12 cellular contexts compared by ENCODE assay signal in genomic region chr14:74616996-74617700, GRCh38. TPM values are rescaled to one million over a fixed set of nuclear protein-coding genes. Genes with fewer than 3 reads are reported as not detected.
DNase-seq lines count a peak whose midpoint lies in the region; ATAC-seq, FAIRE-seq and TF ChIP-seq lines count a peak whose summit lies in the region.
"Had no signal": no experiment of that assay in that cellular context is flagged by ENCODE, and none has a peak within 500 bp of the region (broad histone marks: within the 10 kb centered on the region; RNA-seq: fewer than 3 reads in every experiment).

No MANE protein-coding gene starts in this region.

- no peaks in the 10 kb centered on the region for H4K20me1 ChIP-seq in OCI-LY7 (ENCODE audit: insufficient read depth, low read length)

- ATAC-seq in pancreas = no peak

- H3K79me2 ChIP-seq in OCI-LY7 (ENCODE audit: insufficient read depth, low read depth, low read length) = no peaks in the 10 kb centered on the region

- H3K4me3 ChIP-seq in OCI-LY7 (ENCODE audit: low read depth, low read length, poor library complexity, severe bottlenecking) (no peak overlapping the region), pancreas (no peak overlapping the region), Caco-2 (ENCODE audit: low read depth, low read length) (no peak overlapping the region)

- no peaks in the 10 kb centered on the region for H3K9me2 ChIP-seq in OCI-LY7 (ENCODE audit: insufficient read depth, low read length)

- CTCF ChIA-PET in OCI-LY7 (lab: Charles Lee; ENCODE audit: unreplicated experiment) (interaction anchor here (0.8 to 2.6 kb wide), 2 partner anchors 8 to 10 kb away, joined by 5 to 10 read pairs; no protein-coding TSS in a partner anchor), Caco-2 (lab: Charles Lee) (interaction anchor here (1.0 to 4.6 kb wide), 3 partner anchors 8 to 44 kb away, joined by 3 to 23 read pairs (median 3); no protein-coding TSS in a partner anchor), HEK293T (lab: Yijun Ruan, JAX) (interaction anchor here (0.6 to 2.3 kb wide), 2 partner anchors 8 to 64 kb away, joined by 6 to 8 read pairs; no protein-coding TSS in a partner anchor)

- H3K27me3 ChIP-seq in pancreas (no peaks in the 10 kb centered on the region), Caco-2 (replicated peaks; ENCODE audit: control insufficient read depth, insufficient read depth, low read length) (no peaks in the 10 kb centered on the region)

- H3K27ac ChIP-seq in OCI-LY7 (ENCODE audit: low read depth, low read length, poor library complexity, severe bottlenecking) = no peak overlapping the region
- peak overlapping the region; percentile 12 to 78 (median 44) for H3K27ac ChIP-seq in pancreas

- H3K27me3 Mint-ChIP-seq in Caco-2 (ENCODE audit: insufficient read depth, unreplicated experiment) = peaks cover 7% of the 10 kb centered on the region

- 69 to 72% methylated on average over 13 of the region's 13 CpGs for WGBS in pancreas, 2 donors

- H3K9me3 ChIP-seq in OCI-LY7 (ENCODE audit: low read length) = no peaks in the 10 kb centered on the region
- H3K9me3 ChIP-seq in pancreas = no peaks in the 10 kb centered on the region
- H3K9me3 ChIP-seq in Caco-2 = no peaks in the 10 kb centered on the region

- intact Hi-C loops in OCI-LY7 (cut with micrococcal nuclease; ENCODE audit: unreplicated experiment) = no loop called here
- intact Hi-C loops in pancreas (cut with DNase I) = loop anchor here in 1 of 3 donors (10.0 kb wide), 1 partner anchor 188 kb away; no protein-coding TSS in a partner anchor
- intact Hi-C loops in Caco-2 (cut with micrococcal nuclease; ENCODE audit: unreplicated experiment) = no loop called here

- peaks cover 5% of the 10 kb centered on the region for H3K36me3 Mint-ChIP-seq in Caco-2 (ENCODE audit: insufficient read depth, unreplicated experiment)

- H3K9me3 Mint-ChIP-seq in Caco-2 (ENCODE audit: unreplicated experiment) = no peaks in the 10 kb centered on the region

- no peak for FAIRE-seq in pancreas (lab: Jason Lieb, UNC)
- FAIRE-seq: frontal cortex, H54 had no signal

- H3K4me1 ChIP-seq in OCI-LY7 (ENCODE audit: insufficient read depth, low read length, poor library complexity, severe bottlenecking) = peaks cover 29% of the 10 kb centered on the region
- peaks cover 11 to 32% (median 18%) of the 10 kb centered on the region in 3 donors for H3K4me1 ChIP-seq in pancreas
- H3K4me1 ChIP-seq in Caco-2 = peaks cover 28% of the 10 kb centered on the region

- H3K4me2 ChIP-seq in OCI-LY7 (ENCODE audit: low read length) = no peak overlapping the region

- H2AFZ ChIP-seq in OCI-LY7 (ENCODE audit: low read length) = peak overlapping the region; percentile 87; the same call in 1 of the 2 replicates

- POLR2A ChIA-PET in OCI-LY7 (lab: Charles Lee) (interaction anchor here (1.0 to 3.1 kb wide), 4 partner anchors 8 to 137 kb away, joined by 3 to 8 read pairs (median 4); no protein-coding TSS in a partner anchor), Caco-2 (lab: Charles Lee) (interaction anchor here (0.6 kb wide), 1 partner anchor 677 kb away, joined by 3 read pairs; no protein-coding TSS in a partner anchor), HEK293T (lab: Yijun Ruan, JAX) (no interaction called here)

- TF ChIP-seq CTCF in OCI-LY7 (conservative IDR thresholded peaks at IDR 0.05; ENCODE audit: low read length) = no peak
- TF ChIP-seq CTCF in pancreas (IDR thresholded peaks at IDR 0.05) = no peak
- TF ChIP-seq CTCF in Caco-2 (IDR thresholded peaks at IDR 0.05; ENCODE audit: insufficient read depth in 1 of 2, low read depth in 1 of 2, low read length in 1 of 2, severe bottlenecking in 1 of 2, unreplicated experiment in 1 of 2) = no peak

- no peak overlapping the region for H3K27ac Mint-ChIP-seq in Caco-2 (ENCODE audit: unreplicated experiment)

- no peaks in the 10 kb centered on the region for H3K36me3 ChIP-seq in OCI-LY7 (ENCODE audit: insufficient read depth, low read length)
- no peaks in the 10 kb centered on the region for H3K36me3 ChIP-seq in pancreas
- H3K36me3 ChIP-seq in Caco-2 (ENCODE audit: control insufficient read depth, insufficient read depth, low read length) = no peaks in the 10 kb centered on the region

- H3K4me3 Mint-ChIP-seq in Caco-2 (ENCODE audit: unreplicated experiment) = no peak overlapping the region

- no TSS peak for BruUV-seq in OCI-LY7 (replicated peaks; lab: Mats Ljungman, UMichigan)
- no TSS peak for BruUV-seq in Caco-2 (replicated peaks; lab: Mats Ljungman, UMichigan)

- DNase-seq in EH (ENCODE audit: low read depth) = peak; percentile 57
- no peak for DNase-seq in OCI-LY7 (ENCODE audit: low spot score)
- DNase-seq in dermis blood vessel endothelial cell = peak; percentile 78
- no peak for DNase-seq in pancreas
- no peak for DNase-seq in UCSD-AML1 (lab: John Stamatoyannopoulos, UW; ENCODE audit: unreplicated experiment)
- DNase-seq in Caco-2 = no peak
- no peak for DNase-seq in occipital lobe (lab: John Stamatoyannopoulos, UW)
- DNase-seq in HEK293T (ENCODE audit: extremely low spot score) = no peak
- DNase-seq: DND-41, NCI-H1694 treated with DMSO at 0.1 percent for 48 hours had no signal

- H3K4me1 Mint-ChIP-seq in Caco-2 (ENCODE audit: low read depth, unreplicated experiment) = peaks cover 16% of the 10 kb centered on the region

TF ChIP-seq in HEK293T, 16 proteins besides CTCF, POLR2A, EP300 and RAD21:
- TF ChIP-seq ZNF384 (IDR thresholded peaks at IDR 0.05) (no peak), NFRKB (IDR thresholded peaks at IDR 0.05) (no peak), LEF1 (IDR thresholded peaks at IDR 0.05; ENCODE audit: borderline replicate concordance) (no peak), PKNOX1 (IDR thresholded peaks at IDR 0.05) (no peak), CTBP1 (IDR thresholded peaks at IDR 0.05; ENCODE audit: borderline replicate concordance) (no peak), L3MBTL2 (conservative IDR thresholded peaks at IDR 0.05) (no peak), SUZ12 (IDR thresholded peaks at IDR 0.05) (no peak), HDGF (IDR thresholded peaks at IDR 0.05; ENCODE audit: borderline replicate concordance) (no peak)

RNA-seq across cellular contexts. Expression of gene LTBP2, which starts 5.1 kb away (rescaled TPM):
- 0.21 and 0.25 TPM in 2 replicates for total RNA-seq in OCI-LY7 (2014; rRNA removed; shearing (Covaris generic))
- total RNA-seq in OCI-LY7 (2022) (0.15 and 0.35 TPM in 2 replicates), dermis blood vessel endothelial cell (89.2 and 90.5 TPM in 2 replicates), pancreas (10 to 100 TPM in 2 of 6 donors, 1 to 10 TPM in 4; 3.3 to 18.1 (median 5.5) TPM), Caco-2 (2022) (0.86 and 1.0 TPM in 2 replicates), occipital lobe (0.94 TPM)
- polyA plus RNA-seq in pancreas = 1 to 10 TPM; 1.8 to 2.5 TPM

Comparison
In these comparisons a context has a peak if more than half of its experiments do, and no peak if none do; other contexts are left out.
1. DNase-seq: peak in EH (single experiment) and dermis blood vessel endothelial cell (single experiment); none in OCI-LY7 (single experiment), pancreas (0 of 6), UCSD-AML1 (single experiment), Caco-2 (0 of 2), occipital lobe (single experiment) and HEK293T (single experiment).